ENCODE assay signal across 1 cellular context in genomic region chr5:58937031-58937681, GRCh38.
TF ChIP-seq lines count a peak whose summit lies in the region.

No MANE protein-coding gene starts in this region.

TF ChIP-seq in HepG2, 621 proteins besides CTCF, POLR2A, EP300 and RAD21 (continued from another document):
- TF ChIP-seq TFAP4 (IDR thresholded peaks at IDR 0.05; ENCODE audit: borderline replicate concordance, low read depth) = no peak
- no peak for TF ChIP-seq ZNF646 (CRISPR knock-in tag; IDR thresholded peaks at IDR 0.05)
